In genomic region chr6:129890164-129890563, GRCh38 we compare ENCODE assay signal across 12 cellular contexts. TPM values are rescaled to one million over a fixed set of nuclear protein-coding genes. Genes with fewer than 3 reads are reported as not detected.
DNase-seq lines count a peak whose midpoint lies in the region; ATAC-seq and TF ChIP-seq lines count a peak whose summit lies in the region.
"Had no signal": no experiment of that assay in that cellular context is flagged by ENCODE, and none has a peak within 500 bp of the region (broad histone marks: within the 10 kb centered on the region; RNA-seq: fewer than 3 reads in every experiment).

No MANE protein-coding gene starts in this region.

- H3K27ac ChIP-seq in SK-N-SH (ENCODE audit: low read depth in 2 of 2, low read length in 1 of 2): peak overlapping the region; percentile 36 to 98; a peak in 3 of 4 replicates
- H3K27ac ChIP-seq: uterus had no signal

- no peaks in the 10 kb centered on the region for H3K27me3 ChIP-seq in SK-N-SH (ENCODE audit: insufficient read depth)
- H3K27me3 ChIP-seq: uterus had no signal

- no peaks in the 10 kb centered on the region for H3K36me3 ChIP-seq in SK-N-SH (replicated peaks in 1 of 2; ENCODE audit: control insufficient read depth in 1 of 2, insufficient read depth in 2 of 2, low read length in 1 of 2)
- H3K36me3 ChIP-seq: uterus had no signal

- no peak overlapping the region for H3K4me3 ChIP-seq in AG10803 (ENCODE audit: low read length)
- H3K4me3 ChIP-seq in SK-N-SH (ENCODE audit: low read depth in 2 of 2, low read length in 1 of 2): no peak overlapping the region
- H3K4me3 ChIP-seq in fibroblast of villous mesenchyme (ENCODE audit: low read depth, low read length): no peak overlapping the region
- H3K4me3 ChIP-seq: uterus had no signal

- H3K9ac ChIP-seq in SK-N-SH: peak overlapping the region; percentile 62; the same call in 1 of the 2 replicates

- no peaks in the 10 kb centered on the region for H3K9me3 ChIP-seq in SK-N-SH
- H3K9me3 ChIP-seq: Caco-2, uterus had no signal

- ATAC-seq in Right ventricle myocardium inferior: no peak

- intact Hi-C loops in Right ventricle myocardium inferior (cut with DNase I): no loop called here

- 0 out of 2 replicates have a peak overlapping the region, but pooled peaks have one; percentile 20 for H2AFZ ChIP-seq in SK-N-SH (ENCODE audit: low read depth)

- CTCF ChIA-PET in SK-N-SH (lab: Yijun Ruan, JAX): interaction anchor here (1.0 kb wide), 1 partner anchor 292 kb away, joined by 3 read pairs; no protein-coding TSS in a partner anchor

- no peaks in the 10 kb centered on the region for H3K9me2 ChIP-seq in SK-N-SH

- WGBS in SK-N-SH (ENCODE audit: low lambda C conversion rate): 10% methylated on average over 2 of the region's 2 CpGs

- TF ChIP-seq CTCF in AG10803 (conservative IDR thresholded peaks at IDR 0.05; ENCODE audit: low read length) (no peak), SK-N-SH (IDR thresholded peaks at IDR 0.05) (no peak), fibroblast of villous mesenchyme (IDR thresholded peaks at IDR 0.05; ENCODE audit: insufficient read depth, low read depth, low read length) (no peak)

- H3K4me2 ChIP-seq in SK-N-SH: peak overlapping the region; percentile 32; the same call in 1 of the 2 replicates

- no peak for TF ChIP-seq RAD21 in SK-N-SH (IDR thresholded peaks at IDR 0.05; ENCODE audit: low read length)

- no peaks in the 10 kb centered on the region for H3K79me2 ChIP-seq in SK-N-SH (ENCODE audit: insufficient read depth)

- no peak for TF ChIP-seq EP300 in SK-N-SH (IDR thresholded peaks at IDR 0.05; ENCODE audit: borderline replicate concordance in 1 of 2, low read depth in 1 of 2, low read length in 1 of 2)

- H4K20me1 ChIP-seq in SK-N-SH (ENCODE audit: insufficient read depth): no peaks in the 10 kb centered on the region

- H3F3A ChIP-seq in SK-N-SH (replicated peaks; ENCODE audit: insufficient read depth): peaks cover 29% of the 10 kb centered on the region

- peak; percentile 69 for DNase-seq in AG10803 (ENCODE audit: low read depth)
- peak; percentile 7 for DNase-seq in H4 (ENCODE audit: low spot score)
- DNase-seq in SK-N-SH: no peak
- DNase-seq in fibroblast of villous mesenchyme (ENCODE audit: low read depth): peak; percentile 20
- DNase-seq in NCI-H146 (lab: John Stamatoyannopoulos, UW): no peak
- DNase-seq in activated CD4-positive, alpha-beta T cell treated with anti-CD3 and anti-CD28 coated beads for 1 hour: no peak
- DNase-seq in Right ventricle myocardium inferior (ENCODE audit: missing footprints): no peak
- DNase-seq in iPS-NIHi7 (ENCODE audit: extremely low spot score): no peak
- DNase-seq: NCI-H2029 treated with DMSO at 0.1 percent for 48 hours, SIG-M5, uterus had no signal

- POLR2A ChIA-PET in SK-N-SH (lab: Yijun Ruan, JAX): no interaction called here

- peaks cover 0 to 34% of the 10 kb centered on the region in 2 experiments; a peak in 1 of 4 replicates for H3K4me1 ChIP-seq in SK-N-SH (ENCODE audit: control insufficient read depth in 1 of 2, insufficient read depth in 2 of 2, low read depth in 1 of 2, low read length in 1 of 2)
- H3K4me1 ChIP-seq: Caco-2, uterus had no signal

TF ChIP-seq in SK-N-SH, 30 proteins besides CTCF, POLR2A, EP300 and RAD21:
- TF ChIP-seq NFIC (IDR thresholded peaks at IDR 0.05; ENCODE audit: borderline replicate concordance) (no peak), SIN3A (IDR thresholded peaks at IDR 0.05; ENCODE audit: borderline replicate concordance, low read depth, low read length) (no peak), GATA2 (CRISPR knock-in tag; IDR thresholded peaks at IDR 0.05) (no peak), REST (IDR thresholded peaks at IDR 0.05; ENCODE audit: low read depth, low read length) (no peak), USF1 (IDR thresholded peaks at IDR 0.05; ENCODE audit: borderline replicate concordance, low read depth) (no peak), JUND (IDR thresholded peaks at IDR 0.05) (peak; percentile 54; the same call in 1 of the 2 replicates), RXRA (IDR thresholded peaks at IDR 0.05; ENCODE audit: borderline replicate concordance, low read depth) (no peak), YY1 (IDR thresholded peaks at IDR 0.05; ENCODE audit: low read depth) (no peak), ELF1 (IDR thresholded peaks at IDR 0.05) (no peak), FOSL2 (IDR thresholded peaks at IDR 0.05; ENCODE audit: borderline replicate concordance, low read depth) (peak; percentile 38; the same call in 1 of the 2 replicates), MAX (IDR thresholded peaks at IDR 0.05; ENCODE audit: low read depth) (peak; percentile 57), TEAD4 (IDR thresholded peaks at IDR 0.05; ENCODE audit: borderline replicate concordance, insufficient read depth) (no peak), SMC3 (IDR thresholded peaks at IDR 0.05; ENCODE audit: low read depth, low read length) (no peak), TCF12 (IDR thresholded peaks at IDR 0.05) (peak; percentile 47; the same call in 1 of the 2 replicates), TAF1 (IDR thresholded peaks at IDR 0.05; ENCODE audit: borderline replicate concordance, low read depth, low read length) (no peak), PBX3 (IDR thresholded peaks at IDR 0.05) (peak; percentile 81), FOXM1 (IDR thresholded peaks at IDR 0.05; ENCODE audit: low read depth) (no peak), NRF1 (IDR thresholded peaks at IDR 0.05; ENCODE audit: low read depth, low read length) (no peak)

RNA-seq across cellular contexts. Expression of gene TMEM244, which starts 29.0 kb away (rescaled TPM):
- not detected in 2 replicates for total RNA-seq in H4 (2014; rRNA removed; shearing (Covaris generic))
- 3.8 and 4.1 TPM in 2 replicates for polyA plus RNA-seq in SK-N-SH (2012; rRNA removed)
- polyA plus RNA-seq in SK-N-SH (2012; cell fraction: cytosol; rRNA removed): 5.1 and 7.5 TPM in 2 replicates
- polyA plus RNA-seq in SK-N-SH (2012; cell fraction: nucleus; rRNA removed): 0.79 and 3.0 TPM in 2 replicates
- not detected in 2 replicates for total RNA-seq in fibroblast of villous mesenchyme
- total RNA-seq in Right ventricle myocardium inferior: not detected
- total RNA-seq: Caco-2, uterus had no signal

Comparison
In these comparisons a context has a peak if more than half of its experiments do, and no peak if none do; other contexts are left out.
1. DNase-seq: peak in AG10803 (single experiment), H4 (single experiment) and fibroblast of villous mesenchyme (single experiment); none in SK-N-SH (single experiment), NCI-H146 (single experiment), activated CD4-positive, alpha-beta T cell treated with anti-CD3 and anti-CD28 coated beads for 1 hour (single experiment), Right ventricle myocardium inferior (single experiment) and iPS-NIHi7 (single experiment).